Comparison of ENCODE assay signal across 8 cellular contexts in the genomic region with DNA sequence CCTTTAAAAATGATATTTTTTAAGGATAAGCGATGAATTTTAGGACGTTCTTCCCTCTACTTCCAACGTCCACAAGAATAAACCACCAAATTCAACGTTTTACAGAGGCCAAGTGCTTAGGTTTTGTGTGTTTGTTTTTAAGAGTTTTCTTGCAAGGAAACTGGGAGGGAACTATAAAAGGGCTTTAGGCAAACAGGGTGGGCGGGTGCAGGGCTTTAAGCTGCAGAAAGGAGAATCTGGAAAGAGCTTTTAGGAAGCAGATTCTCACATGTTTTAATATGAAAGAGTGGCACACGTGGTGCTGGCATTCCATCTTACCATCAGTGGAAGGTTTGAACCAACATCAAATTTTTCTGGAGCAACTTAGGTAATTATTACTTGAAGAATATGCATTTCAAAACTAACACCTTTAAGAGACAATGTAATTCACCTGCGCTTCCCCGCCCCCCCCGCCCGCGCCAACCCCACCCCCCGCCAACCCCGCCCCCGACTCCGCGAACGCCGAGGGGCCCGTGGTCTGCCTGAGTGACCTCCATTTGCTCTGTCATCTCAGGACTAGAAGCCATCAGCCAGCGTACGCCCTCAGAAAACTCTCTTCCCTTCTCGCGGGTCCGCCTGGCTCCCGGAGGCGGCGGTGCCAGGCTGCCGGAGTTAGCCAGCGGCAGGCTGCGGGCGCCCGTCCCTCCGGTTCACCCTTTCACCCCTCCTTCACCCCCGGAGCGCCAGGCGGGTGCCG. TPM values are rescaled to one million over a fixed set of nuclear protein-coding genes. Genes with fewer than 3 reads are reported as not detected.
DNase-seq lines count a peak whose midpoint lies in the region; ATAC-seq and TF ChIP-seq lines count a peak whose summit lies in the region.

No MANE protein-coding gene starts in this region.

- H3K27me3 Mint-ChIP-seq in activated naive CD8-positive, alpha-beta T cell treated with anti-CD3 and anti-CD28 coated beads for 36 hours: no peaks in the 10 kb centered on the region
- H3K27me3 Mint-ChIP-seq in stimulated activated naive B cell treated with anti-CD40 and anti-IgM and Interleukin-4, amounts not matched to agents 10 μg/mL and 1 μg/mL and 100 μg/mL, for 72 hours: no peaks in the 10 kb centered on the region

- POLR2A ChIA-PET in GM10248 (lab: Yijun Ruan, JAX): interaction anchor here (1.0 kb wide), 1 partner anchor 58 kb away, joined by 3 read pairs; no protein-coding TSS in a partner anchor

- DNase-seq in GM10248 (ENCODE audit: extremely low spot score) (peak; percentile 71), HL-60 (ENCODE audit: low read depth in 1 of 2, low spot score in 1 of 2) (no peak), iPS-NIHi11 (ENCODE audit: low spot score) (peak; percentile 68), globus pallidus (ENCODE audit: low spot score) (no peak)
- DNase-seq in activated naive CD8-positive, alpha-beta T cell treated with anti-CD3 and anti-CD28 coated beads for 36 hours: no peak
- DNase-seq in stimulated activated naive B cell treated with anti-CD40 and anti-IgM and Interleukin-4, amounts not matched to agents 10 μg/mL and 1 μg/mL and 100 μg/mL, for 72 hours: no peak

- CTCF ChIA-PET in GM10248 (lab: Yijun Ruan, JAX): interaction anchor here (1.1 to 2.5 kb wide), 10 partner anchors 13 to 968 kb away, joined by 3 to 7 read pairs (median 6); no protein-coding TSS in a partner anchor

- peak overlapping the region; percentile 85 for H3K4me3 Mint-ChIP-seq in activated naive CD8-positive, alpha-beta T cell treated with anti-CD3 and anti-CD28 coated beads for 36 hours
- peak overlapping the region; percentile 88 to 94 for H3K4me3 Mint-ChIP-seq in stimulated activated naive B cell treated with anti-CD40 and anti-IgM and Interleukin-4, amounts not matched to agents 10 μg/mL and 1 μg/mL and 100 μg/mL, for 72 hours

- H3K27ac ChIP-seq in 22Rv1 (peak overlapping the region; percentile 92), HL-60 (replicated peaks) (peak overlapping the region; percentile 90)

- H3K36me3 Mint-ChIP-seq in activated naive CD8-positive, alpha-beta T cell treated with anti-CD3 and anti-CD28 coated beads for 36 hours: peaks cover 17% of the 10 kb centered on the region
- H3K36me3 Mint-ChIP-seq in stimulated activated naive B cell treated with anti-CD40 and anti-IgM and Interleukin-4, amounts not matched to agents 10 μg/mL and 1 μg/mL and 100 μg/mL, for 72 hours: peaks cover 5 to 14% of the 10 kb centered on the region in 2 donors

- TF ChIP-seq CTCF in 22Rv1 (IDR thresholded peaks at IDR 0.05) (no peak), GM10248 (IDR thresholded peaks at IDR 0.05; ENCODE audit: control extremely low read depth, extremely low read depth, low read depth, missing control alignments) (no peak), HL-60 (IDR thresholded peaks at IDR 0.05; ENCODE audit: insufficient read depth, low read length) (no peak)

- peak overlapping the region; percentile 97 for H3K27ac Mint-ChIP-seq in activated naive CD8-positive, alpha-beta T cell treated with anti-CD3 and anti-CD28 coated beads for 36 hours
- peak overlapping the region; percentile 99 for H3K27ac Mint-ChIP-seq in stimulated activated naive B cell treated with anti-CD40 and anti-IgM and Interleukin-4, amounts not matched to agents 10 μg/mL and 1 μg/mL and 100 μg/mL, for 72 hours

- no peaks in the 10 kb centered on the region for H3K27me3 ChIP-seq in HL-60 (ENCODE audit: insufficient read depth, poor library complexity, severe bottlenecking)

- peaks cover 17% of the 10 kb centered on the region for H3K9me3 Mint-ChIP-seq in activated naive CD8-positive, alpha-beta T cell treated with anti-CD3 and anti-CD28 coated beads for 36 hours
- H3K9me3 Mint-ChIP-seq in stimulated activated naive B cell treated with anti-CD40 and anti-IgM and Interleukin-4, amounts not matched to agents 10 μg/mL and 1 μg/mL and 100 μg/mL, for 72 hours: peaks cover 11 to 19% of the 10 kb centered on the region in 2 donors

- peak; percentile 26 to 29 for ATAC-seq in stimulated activated naive B cell treated with anti-CD40 and anti-IgM and Interleukin-4, amounts not matched to agents 10 μg/mL and 1 μg/mL and 100 μg/mL, for 72 hours (replicated peaks)
- no peak for ATAC-seq in HG03159 (IDR thresholded peaks at IDR 0.05; ENCODE audit: unreplicated experiment)

- peak overlapping the region; percentile 50 for H3K4me3 ChIP-seq in HL-60 (replicated peaks; ENCODE audit: insufficient read depth, low read length)

- H3K4me1 Mint-ChIP-seq in activated naive CD8-positive, alpha-beta T cell treated with anti-CD3 and anti-CD28 coated beads for 36 hours: peaks cover 28% of the 10 kb centered on the region
- peaks cover 20 to 40% of the 10 kb centered on the region in 2 donors for H3K4me1 Mint-ChIP-seq in stimulated activated naive B cell treated with anti-CD40 and anti-IgM and Interleukin-4, amounts not matched to agents 10 μg/mL and 1 μg/mL and 100 μg/mL, for 72 hours

RNA-seq across cellular contexts. Expression of gene PIK3R1, which starts 0.9 kb away (rescaled TPM):
- 10 to 100 TPM; 39.7 to 41.6 TPM for total RNA-seq in activated naive CD8-positive, alpha-beta T cell treated with anti-CD3 and anti-CD28 coated beads for 36 hours

Comparison
In these comparisons a context has a peak if more than half of its experiments do, and no peak if none do; other contexts are left out.
1. DNase-seq: peak in GM10248 (single experiment) and iPS-NIHi11 (single experiment); none in HL-60 (0 of 2), activated naive CD8-positive, alpha-beta T cell treated with anti-CD3 and anti-CD28 coated beads for 36 hours (single experiment), stimulated activated naive B cell treated with anti-CD40 and anti-IgM and Interleukin-4, amounts not matched to agents 10 μg/mL and 1 μg/mL and 100 μg/mL, for 72 hours (single experiment) and globus pallidus (single experiment).